In genomic region chr3:52253314-52254260, GRCh38 we compare ENCODE assay signal across 8 cellular contexts. TPM values are rescaled to one million over a fixed set of nuclear protein-coding genes. Genes with fewer than 3 reads are reported as not detected.
DNase-seq lines count a peak whose midpoint lies in the region; ATAC-seq and TF ChIP-seq lines count a peak whose summit lies in the region.

No MANE protein-coding gene starts in this region.

- no peak for TF ChIP-seq CTCF in Peyer's patch (IDR thresholded peaks at IDR 0.05)

- ATAC-seq in GM18511 (IDR thresholded peaks at IDR 0.05; ENCODE audit: unreplicated experiment) (peak; percentile 97), HG02885 (IDR thresholded peaks at IDR 0.05; ENCODE audit: poor library complexity, unreplicated experiment) (peak; percentile 90), left colon (peak; percentile 47)

- H3K4me1 ChIP-seq in Peyer's patch = peaks cover 0 to 16% (median 10%) of the 10 kb centered on the region in 4 donors

- no peaks in the 10 kb centered on the region for H3K27me3 ChIP-seq in Peyer's patch

- H3K36me3 ChIP-seq in Peyer's patch = peaks cover 0 to 81% (median 5%) of the 10 kb centered on the region in 3 donors

- peak overlapping the region; percentile 74 to 86 (median 78) for H3K27ac ChIP-seq in Peyer's patch

- intact Hi-C loops in left colon (cut with DNase I, micrococcal nuclease) = no loop called here

- H3K4me3 ChIP-seq in Peyer's patch = peak overlapping the region in 1 of 4 donors; percentile 10

- no peaks in the 10 kb centered on the region for H3K9me3 ChIP-seq in Peyer's patch

- no peak for TF ChIP-seq POLR2A in Peyer's patch (IDR thresholded peaks at IDR 0.05)

- DNase-seq in Peyer's patch (peak in 2 of 3 donors; percentile 88 to 91), activated gamma-delta T cell treated with Interleukin-2 at 50 U/mL for 16 hours (peak; percentile 86), left colon (peak; percentile 62 to 67), NCI-H774 (lab: John Stamatoyannopoulos, UW) (no peak), AG08395 (ENCODE audit: low spot score) (no peak)
- peak; percentile 51 for DNase-seq in stimulated activated CD8-positive, alpha-beta memory T cell treated with anti-CD3 and anti-CD28 coated beads, Interleukin-15, amount 100 ng/mL, for 1 hour (ENCODE audit: low read depth)

RNA-seq across cellular contexts. Expression of gene PPM1M, which starts 8.0 kb away (rescaled TPM):
- 10 to 100 TPM in 1 of 4 donors, 1 to 10 TPM in 3; 4.0 to 32.2 (median 6.7) TPM for total RNA-seq in Peyer's patch
- 1 to 10 TPM; 2.9 to 9.3 TPM for total RNA-seq in left colon

RNA-seq across cellular contexts. Expression of gene TWF2, which starts 14.6 kb away (rescaled TPM):
- 10 to 100 TPM; 46.2 to 68.8 (median 59.3) TPM for total RNA-seq in Peyer's patch
- 10 to 100 TPM; 37.8 to 53.9 TPM for total RNA-seq in left colon

RNA-seq across cellular contexts. Expression of gene WDR82, which starts 24.9 kb away (rescaled TPM):
- total RNA-seq in Peyer's patch (10 to 100 TPM; 29.7 to 44.0 (median 38.3) TPM), left colon (10 to 100 TPM; 57.1 to 60.9 TPM)

RNA-seq across cellular contexts. Expression of gene TLR9, which starts 28.1 kb away (rescaled TPM):
- total RNA-seq in Peyer's patch (1 to 10 TPM in 1 of 4 donors, under 1 TPM in 1, not detected in 2; 0.27 to 1.7 TPM), left colon (under 1 TPM in 1 of 2 donors, not detected in 1; 0.42 TPM)

RNA-seq across cellular contexts. Expression of gene GLYCTK, which starts 34.0 kb away (rescaled TPM):
- 100 to 1,000 TPM in 3 of 4 donors, 10 to 100 TPM in 1; 89.1 to 274 (median 224) TPM for total RNA-seq in Peyer's patch
- total RNA-seq in left colon = 10 to 100 TPM; 51.6 to 57.0 TPM

Comparison
In these comparisons a context has a peak if more than half of its experiments do, and no peak if none do; other contexts are left out.
1. ATAC-seq: peak in every context shown above with its lines; median percentile 97 in GM18511; 90 in HG02885; 47 in left colon.
2. DNase-seq: peak in Peyer's patch (2 of 3), activated gamma-delta T cell treated with Interleukin-2 at 50 U/mL for 16 hours (single experiment), left colon (2 of 2) and stimulated activated CD8-positive, alpha-beta memory T cell treated with anti-CD3 and anti-CD28 coated beads, Interleukin-15, amount 100 ng/mL, for 1 hour (single experiment); none in NCI-H774 (single experiment) and AG08395 (single experiment).